Comparison of ENCODE assay signal across 19 cellular contexts in genomic region chr7:157966490-157966889, GRCh38.
"Had no signal": no experiment of that assay in that cellular context is flagged by ENCODE, and none has a peak within 500 bp of the region (broad histone marks: within the 10 kb centered on the region; RNA-seq: fewer than 3 reads in every experiment).

No MANE protein-coding gene starts in this region.

- H3K4me1 ChIP-seq: colonic mucosa, esophagus muscularis mucosa, foreskin keratinocyte, gastroesophageal sphincter, heart right ventricle, left lung, lower lobe of right lung had no signal

- DNase-seq: colonic mucosa; cortex of kidney; effector memory CD4-positive, alpha-beta T cell; foreskin keratinocyte; glutamatergic neuron; heart right ventricle; hippocampal formation; left cardiac atrium; left ventricle myocardium superior; lower lobe of right lung; mesenchymal stem cell; mucosa of descending colon had no signal

- H3K36me3 ChIP-seq: colonic mucosa, esophagus muscularis mucosa, gastroesophageal sphincter, heart right ventricle, left lung, lower lobe of right lung had no signal

- ATAC-seq: foreskin keratinocyte, gastroesophageal sphincter, heart right ventricle, left cardiac atrium, left lung, left ventricle myocardium superior, lower lobe of right lung, mucosa of descending colon had no signal

- FAIRE-seq: endothelial cell of umbilical vein, frontal cortex, islet of Langerhans, keratinocyte had no signal

- H3K27me3 ChIP-seq: colonic mucosa, foreskin keratinocyte had no signal

- H3K4me3 ChIP-seq: colonic mucosa, esophagus muscularis mucosa, gastroesophageal sphincter, heart right ventricle, left lung, lower lobe of right lung, mucosa of descending colon had no signal

- H3K9me3 ChIP-seq: colonic mucosa, esophagus muscularis mucosa, lower lobe of right lung, mucosa of descending colon had no signal

- H3K27ac ChIP-seq: colonic mucosa, esophagus muscularis mucosa, foreskin keratinocyte, gastroesophageal sphincter, heart right ventricle, left lung, lower lobe of right lung had no signal
